In genomic region chr10:77844713-77845454, GRCh38 we compare ENCODE assay signal across 10 cellular contexts.
DNase-seq lines count a peak whose midpoint lies in the region; ATAC-seq and TF ChIP-seq lines count a peak whose summit lies in the region.
"Had no signal": no experiment of that assay in that cellular context is flagged by ENCODE, and none has a peak within 500 bp of the region (broad histone marks: within the 10 kb centered on the region; RNA-seq: fewer than 3 reads in every experiment).

No MANE protein-coding gene starts in this region.

- TF ChIP-seq CTCF in astrocyte of the spinal cord (IDR thresholded peaks at IDR 0.05; ENCODE audit: low read depth, low read length), result no peak
- no peak for TF ChIP-seq CTCF in vagina (IDR thresholded peaks at IDR 0.05)

- in situ Hi-C loops in astrocyte of the spinal cord (cut with HindIII; ENCODE audit: low sequenced_read_pairs), result no loop called here

- no peaks in the 10 kb centered on the region for H3K27me3 ChIP-seq in vagina

- H3K36me3 ChIP-seq in vagina, result peaks cover 0 to 26% of the 10 kb centered on the region in 2 donors

- H3K27ac Mint-ChIP-seq in stimulated activated naive CD8-positive, alpha-beta T cell treated with anti-CD3 and anti-CD28 coated beads, Interleukin-15, amount 100 ng/mL, for 72 hours, result peak overlapping the region in 1 of 2 donors; percentile 82
- H3K27ac Mint-ChIP-seq: activated B cell treated with CpG ODN at 0.5 μM for 24 hours had no signal

- H3K27me3 Mint-ChIP-seq in stimulated activated naive CD8-positive, alpha-beta T cell treated with anti-CD3 and anti-CD28 coated beads, Interleukin-15, amount 100 ng/mL, for 72 hours, result no peaks in the 10 kb centered on the region
- H3K27me3 Mint-ChIP-seq: activated B cell treated with CpG ODN at 0.5 μM for 24 hours had no signal

- no peak for TF ChIP-seq POLR2A in vagina (IDR thresholded peaks at IDR 0.05)

- H3K9me3 ChIP-seq in vagina, result no peaks in the 10 kb centered on the region

- peaks cover 12% of the 10 kb centered on the region for H3K4me1 Mint-ChIP-seq in stimulated activated naive CD8-positive, alpha-beta T cell treated with anti-CD3 and anti-CD28 coated beads, Interleukin-15, amount 100 ng/mL, for 72 hours

- peak overlapping the region; percentile 77 for H3K27ac ChIP-seq in vagina

- DNase-seq in stimulated activated naive CD8-positive, alpha-beta T cell treated with anti-CD3 and anti-CD28 coated beads, Interleukin-15, amount 100 ng/mL, for 72 hours, result no peak
- no peak for DNase-seq in stimulated activated naive CD8-positive, alpha-beta T cell treated with anti-CD3 and anti-CD28 coated beads, Interleukin-15, Interleukin-2, amounts not matched to agents 100 U/mL and 50 U/mL, for 24 hours
- DNase-seq in astrocyte of the spinal cord (ENCODE audit: low read depth, low spot score) (peak; percentile 82), kidney glomerular epithelial cell (lab: John Stamatoyannopoulos, UW) (peak; percentile 56), vagina (ENCODE audit: extremely low spot score in 2 of 2) (no peak), GF-D8 (lab: John Stamatoyannopoulos, UW) (no peak), NCI-H1694 (lab: John Stamatoyannopoulos, UW) (no peak)
- DNase-seq: activated B cell treated with CpG ODN at 0.5 μM for 24 hours, NCI-H1105 treated with DMSO at 0.1 percent for 48 hours had no signal

- intact Hi-C loops in vagina (cut with DNase I), result loop anchor here (10.0 kb wide), 2 partner anchors 80 to 130 kb away; partner anchors contain the start of gene DLG5

- H3K9me3 Mint-ChIP-seq in stimulated activated naive CD8-positive, alpha-beta T cell treated with anti-CD3 and anti-CD28 coated beads, Interleukin-15, amount 100 ng/mL, for 72 hours, result no peaks in the 10 kb centered on the region
- H3K9me3 Mint-ChIP-seq: activated B cell treated with CpG ODN at 0.5 μM for 24 hours had no signal

- ATAC-seq in stimulated activated naive CD8-positive, alpha-beta T cell treated with anti-CD3 and anti-CD28 coated beads, Interleukin-15, amount 100 ng/mL, for 72 hours, result peak; percentile 27
- no peak for ATAC-seq in stimulated activated naive CD8-positive, alpha-beta T cell treated with anti-CD3 and anti-CD28 coated beads, Interleukin-15, Interleukin-2, amounts not matched to agents 100 U/mL and 50 U/mL, for 24 hours
- ATAC-seq in GM19395 (IDR thresholded peaks at IDR 0.05; ENCODE audit: unreplicated experiment), result no peak

- peaks cover 44% of the 10 kb centered on the region for H3K4me1 ChIP-seq in vagina

- H3K4me3 ChIP-seq in astrocyte of the spinal cord (ENCODE audit: low read depth, low read length), result no peak overlapping the region
- H3K4me3 ChIP-seq in vagina, result no peak overlapping the region

- H3K4me3 Mint-ChIP-seq in stimulated activated naive CD8-positive, alpha-beta T cell treated with anti-CD3 and anti-CD28 coated beads, Interleukin-15, amount 100 ng/mL, for 72 hours, result no peak overlapping the region
- H3K4me3 Mint-ChIP-seq: activated B cell treated with CpG ODN at 0.5 μM for 24 hours had no signal

Comparison
In these comparisons a context has a peak if more than half of its experiments do, and no peak if none do; other contexts are left out.
1. DNase-seq: peak in astrocyte of the spinal cord (single experiment) and kidney glomerular epithelial cell (single experiment); none in stimulated activated naive CD8-positive, alpha-beta T cell treated with anti-CD3 and anti-CD28 coated beads, Interleukin-15, amount 100 ng/mL, for 72 hours (0 of 2), stimulated activated naive CD8-positive, alpha-beta T cell treated with anti-CD3 and anti-CD28 coated beads, Interleukin-15, Interleukin-2, amounts not matched to agents 100 U/mL and 50 U/mL, for 24 hours (single experiment), vagina (0 of 2), GF-D8 (single experiment) and NCI-H1694 (single experiment).